ENCODE assay signal across 8 cellular contexts in the genomic region with DNA sequence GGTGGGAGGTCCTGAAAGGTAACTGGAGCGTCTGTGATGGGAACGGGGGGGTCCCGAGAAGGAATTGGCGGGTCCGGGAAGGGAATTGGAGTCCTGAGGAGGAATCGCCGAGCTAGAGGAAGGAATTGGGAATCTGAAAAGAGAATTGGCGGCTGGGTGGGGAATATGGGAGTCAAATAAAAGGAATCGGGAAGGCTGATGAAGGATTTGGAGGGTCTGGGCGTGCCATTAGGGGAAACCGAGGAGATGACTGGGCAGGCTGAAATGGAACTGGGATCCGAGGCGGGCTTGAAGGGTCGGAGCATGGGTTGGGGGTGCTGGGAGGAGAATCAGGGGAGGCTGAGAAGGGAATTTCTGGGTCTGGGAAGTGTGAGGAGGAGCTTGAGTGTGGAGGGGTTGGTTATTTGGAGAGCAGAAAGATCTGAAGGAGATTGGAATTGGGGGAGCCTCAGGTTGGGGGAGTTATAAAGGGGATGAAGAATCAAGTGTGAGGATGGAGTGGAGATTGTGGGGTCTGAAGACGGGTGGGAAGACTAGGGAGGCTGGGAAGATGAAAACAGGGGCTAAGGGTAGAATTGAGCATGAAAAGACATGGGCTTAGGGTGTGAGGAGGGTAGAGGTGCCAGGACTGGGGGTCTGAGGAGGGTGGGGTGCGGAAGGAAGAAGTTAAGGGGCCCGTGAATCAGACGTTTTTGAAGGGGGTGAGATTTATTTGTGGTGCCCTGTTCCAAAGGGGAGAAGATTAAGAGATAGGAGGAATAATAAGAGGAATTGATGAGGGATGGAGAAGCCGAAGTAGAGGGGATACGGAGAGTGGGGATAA. TPM values are rescaled to one million over a fixed set of nuclear protein-coding genes. Genes with fewer than 3 reads are reported as not detected.
DNase-seq lines count a peak whose midpoint lies in the region; ATAC-seq lines count a peak whose summit lies in the region.

No MANE protein-coding gene starts in this region.

- H3K27me3 ChIP-seq in layer of hippocampus (ENCODE audit: control insufficient read depth, insufficient read depth, low read length): no peaks in the 10 kb centered on the region

- peak overlapping the region; percentile 86 for H3K27ac Mint-ChIP-seq in activated CD4-positive, alpha-beta T cell treated with anti-CD3 and anti-CD28 coated beads, Interleukin-2, amount 10 ng/mL, durations not matched to agents 24 days and 14 days
- H3K27ac Mint-ChIP-seq in activated naive CD8-positive, alpha-beta T cell treated with anti-CD3 and anti-CD28 coated beads, Interleukin-2, amount 50 U/mL, for 24 hours: peak overlapping the region; percentile 76

- H3K9me3 Mint-ChIP-seq in activated CD4-positive, alpha-beta T cell treated with anti-CD3 and anti-CD28 coated beads, Interleukin-2, amount 10 ng/mL, durations not matched to agents 24 days and 14 days: no peaks in the 10 kb centered on the region
- no peaks in the 10 kb centered on the region for H3K9me3 Mint-ChIP-seq in activated naive CD8-positive, alpha-beta T cell treated with anti-CD3 and anti-CD28 coated beads, Interleukin-2, amount 50 U/mL, for 24 hours

- intact Hi-C loops in activated CD4-positive, alpha-beta T cell treated with anti-CD3 and anti-CD28 coated beads, Interleukin-2, amount 10 ng/mL, durations not matched to agents 24 days and 14 days (cut with micrococcal nuclease): loop anchor here (1.0 to 5.0 kb wide), 5 partner anchors 7 to 1184 kb away; a partner anchor contains a TSS

- peak overlapping the region; percentile 92 for H3K27ac ChIP-seq in layer of hippocampus (ENCODE audit: low read depth, low read length)
- H3K27ac ChIP-seq in temporal lobe (ENCODE audit: low read depth, low read length): peak overlapping the region; percentile 80

- H3K4me3 Mint-ChIP-seq in activated CD4-positive, alpha-beta T cell treated with anti-CD3 and anti-CD28 coated beads, Interleukin-2, amount 10 ng/mL, durations not matched to agents 24 days and 14 days: peak overlapping the region; percentile 97
- peak overlapping the region; percentile 91 for H3K4me3 Mint-ChIP-seq in activated naive CD8-positive, alpha-beta T cell treated with anti-CD3 and anti-CD28 coated beads, Interleukin-2, amount 50 U/mL, for 24 hours

- ATAC-seq in activated naive CD8-positive, alpha-beta T cell treated with anti-CD3 and anti-CD28 coated beads, Interleukin-2, amount 50 U/mL, for 24 hours: no peak
- no peak for ATAC-seq in HG03378 (IDR thresholded peaks at IDR 0.05; ENCODE audit: unreplicated experiment)
- no peak for ATAC-seq in HG03139 (IDR thresholded peaks at IDR 0.05; ENCODE audit: unreplicated experiment)

- H3K27me3 Mint-ChIP-seq in activated CD4-positive, alpha-beta T cell treated with anti-CD3 and anti-CD28 coated beads, Interleukin-2, amount 10 ng/mL, durations not matched to agents 24 days and 14 days: no peaks in the 10 kb centered on the region
- peaks cover 7% of the 10 kb centered on the region for H3K27me3 Mint-ChIP-seq in activated naive CD8-positive, alpha-beta T cell treated with anti-CD3 and anti-CD28 coated beads, Interleukin-2, amount 50 U/mL, for 24 hours

- DNase-seq in activated CD4-positive, alpha-beta T cell treated with anti-CD3 and anti-CD28 coated beads, Interleukin-2, amount 10 ng/mL, durations not matched to agents 24 days and 14 days: peak; percentile 67
- DNase-seq in activated CD4-positive, alpha-beta T cell treated with anti-CD3 and anti-CD28 coated beads, Interleukin-2, amount 50 U/mL, for 1 hour: no peak
- no peak for DNase-seq in activated naive CD8-positive, alpha-beta T cell treated with anti-CD3 and anti-CD28 coated beads, Interleukin-2, amount 50 U/mL, for 24 hours
- DNase-seq in ureter (ENCODE audit: low spot score): no peak

- H3K36me3 Mint-ChIP-seq in activated CD4-positive, alpha-beta T cell treated with anti-CD3 and anti-CD28 coated beads, Interleukin-2, amount 10 ng/mL, durations not matched to agents 24 days and 14 days (ENCODE audit: low read depth): peaks cover 29% of the 10 kb centered on the region
- peaks cover 11% of the 10 kb centered on the region for H3K36me3 Mint-ChIP-seq in activated naive CD8-positive, alpha-beta T cell treated with anti-CD3 and anti-CD28 coated beads, Interleukin-2, amount 50 U/mL, for 24 hours (ENCODE audit: low read depth)

- peaks cover 47% of the 10 kb centered on the region for H3K4me1 Mint-ChIP-seq in activated CD4-positive, alpha-beta T cell treated with anti-CD3 and anti-CD28 coated beads, Interleukin-2, amount 10 ng/mL, durations not matched to agents 24 days and 14 days
- peaks cover 50% of the 10 kb centered on the region for H3K4me1 Mint-ChIP-seq in activated naive CD8-positive, alpha-beta T cell treated with anti-CD3 and anti-CD28 coated beads, Interleukin-2, amount 50 U/mL, for 24 hours

RNA-seq across cellular contexts. Expression of a gene that starts 0.7 kb away (rescaled TPM):
- total RNA-seq in activated CD4-positive, alpha-beta T cell treated with anti-CD3 and anti-CD28 coated beads, Interleukin-2, amount 10 ng/mL, durations not matched to agents 24 days and 14 days: 243 and 257 TPM in 2 replicates
- 51.9 TPM for total RNA-seq in temporal lobe
- 656 TPM for total RNA-seq in ureter

RNA-seq across cellular contexts. Expression of a gene that starts 29.2 kb away (rescaled TPM):
- 321 and 322 TPM in 2 replicates for total RNA-seq in activated CD4-positive, alpha-beta T cell treated with anti-CD3 and anti-CD28 coated beads, Interleukin-2, amount 10 ng/mL, durations not matched to agents 24 days and 14 days
- total RNA-seq in temporal lobe (89.0 TPM), ureter (322 TPM)

RNA-seq across cellular contexts. Expression of a gene that starts 30.4 kb away (rescaled TPM):
- 156 and 172 TPM in 2 replicates for total RNA-seq in activated CD4-positive, alpha-beta T cell treated with anti-CD3 and anti-CD28 coated beads, Interleukin-2, amount 10 ng/mL, durations not matched to agents 24 days and 14 days
- total RNA-seq in temporal lobe (0.49 TPM), ureter (9.0 TPM)

Comparison
In these comparisons a context has a peak if more than half of its experiments do, and no peak if none do; other contexts are left out.
1. RNA of a gene that starts 30.4 kb away (total RNA-seq): 156 to 172 TPM in activated CD4-positive, alpha-beta T cell treated with anti-CD3 and anti-CD28 coated beads, Interleukin-2, amount 10 ng/mL, durations not matched to agents 24 days and 14 days; 9.0 TPM in ureter (single experiment) and 0.49 TPM in temporal lobe (single experiment); every median in the first group is over 10 times any median in the second.